Comparison of ENCODE assay signal across 23 cellular contexts in the genomic region with DNA sequence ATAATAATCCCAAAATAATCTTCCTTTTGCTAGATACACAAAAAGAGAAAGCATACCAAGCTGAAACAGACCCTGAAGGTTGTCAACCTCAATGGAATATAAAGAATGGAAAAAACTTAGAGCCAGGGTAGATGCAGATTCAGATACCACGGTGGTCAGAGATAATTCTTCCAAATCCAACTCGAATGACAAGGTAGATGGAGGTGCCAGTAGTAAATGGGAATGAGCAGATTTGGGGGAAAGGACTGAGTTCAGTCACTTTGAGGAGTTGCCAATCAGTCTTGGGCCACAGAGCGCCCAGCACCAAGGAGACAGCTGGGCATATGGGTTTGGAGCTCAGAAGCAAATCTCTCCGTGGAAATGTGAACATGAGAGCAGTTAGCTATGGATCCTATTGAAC. TPM values are rescaled to one million over a fixed set of nuclear protein-coding genes. Genes with fewer than 3 reads are reported as not detected.
DNase-seq lines count a peak whose midpoint lies in the region; ATAC-seq and TF ChIP-seq lines count a peak whose summit lies in the region.
"Had no signal": no experiment of that assay in that cellular context is flagged by ENCODE, and none has a peak within 500 bp of the region (broad histone marks: within the 10 kb centered on the region; RNA-seq: fewer than 3 reads in every experiment).

No MANE protein-coding gene starts in this region.

- no peak overlapping the region for H4K8ac ChIP-seq in trophoblast cell (ENCODE audit: low read depth, low read length)

- H3K79me1 ChIP-seq in trophoblast cell (ENCODE audit: low read length), result peaks cover 6% of the 10 kb centered on the region

- peak overlapping the region; percentile 73 for H2AK5ac ChIP-seq in trophoblast cell (ENCODE audit: low read length)

- POLR2A ChIA-PET in OCI-LY7 (lab: Charles Lee) (interaction anchor here (0.7 to 1.6 kb wide), 2 partner anchors 12 to 48 kb away, joined by 5 to 6 read pairs; no protein-coding TSS in a partner anchor), GM10248 (lab: Yijun Ruan, JAX) (no interaction called here)

- H3K18ac ChIP-seq in trophoblast cell (ENCODE audit: low read length), result no peak overlapping the region

- H3K36me3 ChIP-seq in right atrium auricular region (no peaks in the 10 kb centered on the region), heart right ventricle (no peaks in the 10 kb centered on the region), OCI-LY7 (ENCODE audit: insufficient read depth, low read length) (no peaks in the 10 kb centered on the region), trophoblast cell (ENCODE audit: control insufficient read depth in 1 of 2, insufficient read depth in 2 of 2, low read length in 2 of 2) (no peaks in the 10 kb centered on the region)

- H3K4ac ChIP-seq in trophoblast cell (ENCODE audit: low read depth, low read length), result no peak overlapping the region

- H3K14ac ChIP-seq in trophoblast cell (ENCODE audit: low read length), result no peak overlapping the region

- BruUV-seq in OCI-LY7 (replicated peaks; lab: Mats Ljungman, UMichigan), result no TSS peak

- peaks cover 15% of the 10 kb centered on the region for H3K79me2 ChIP-seq in OCI-LY7 (ENCODE audit: insufficient read depth, low read depth, low read length)
- peaks cover 8% of the 10 kb centered on the region for H3K79me2 ChIP-seq in trophoblast cell (ENCODE audit: control insufficient read depth, insufficient read depth, low read length, poor library complexity)

- H2BK5ac ChIP-seq in trophoblast cell (ENCODE audit: low read depth, low read length, poor library complexity), result no peak overlapping the region

- H4K91ac ChIP-seq in trophoblast cell (ENCODE audit: low read depth, low read length), result no peak overlapping the region

- no peak overlapping the region for H4K12ac ChIP-seq in trophoblast cell (ENCODE audit: low read depth, low read length)

- H3K4me1 ChIP-seq in right atrium auricular region (peaks cover 0 to 15% of the 10 kb centered on the region in 2 donors), heart right ventricle (peaks cover 0 to 22% (median 14%) of the 10 kb centered on the region in 9 donors), OCI-LY7 (ENCODE audit: insufficient read depth, low read length, poor library complexity, severe bottlenecking) (peaks cover 16% of the 10 kb centered on the region), trophoblast cell (ENCODE audit: control insufficient read depth in 1 of 2, insufficient read depth in 2 of 2, low read length in 2 of 2) (peaks cover 0 to 2% of the 10 kb centered on the region in 2 experiments)

- CTCF ChIA-PET in OCI-LY7 (lab: Charles Lee; ENCODE audit: unreplicated experiment), result no interaction called here
- CTCF ChIA-PET in GM10248 (lab: Yijun Ruan, JAX), result interaction anchor here (1.5 to 2.2 kb wide), 2 partner anchors 11 to 90 kb away, joined by 3 to 11 read pairs; no protein-coding TSS in a partner anchor

- H3K9ac ChIP-seq in trophoblast cell (ENCODE audit: low read length), result no peak overlapping the region

- no peak overlapping the region for H3K4me3 ChIP-seq in right atrium auricular region
- H3K4me3 ChIP-seq in heart right ventricle, result no peak overlapping the region
- H3K4me3 ChIP-seq in OCI-LY7 (ENCODE audit: low read depth, low read length, poor library complexity, severe bottlenecking), result no peak overlapping the region
- H3K4me3 ChIP-seq in trophoblast cell (ENCODE audit: low read depth, low read length), result no peak overlapping the region

- H3K36me3 Mint-ChIP-seq in effector memory CD8-positive, alpha-beta T cell (ENCODE audit: insufficient read depth), result peaks cover 36% of the 10 kb centered on the region

- H3K27me3 ChIP-seq in right atrium auricular region, result no peaks in the 10 kb centered on the region
- H3K27me3 ChIP-seq in heart right ventricle, result no peaks in the 10 kb centered on the region
- no peaks in the 10 kb centered on the region for H3K27me3 ChIP-seq in trophoblast cell (ENCODE audit: insufficient read depth, low read length)

- ATAC-seq in heart right ventricle, result no peak
- ATAC-seq in effector memory CD8-positive, alpha-beta T cell (replicated peaks), result no peak
- ATAC-seq: Panc1, SK-N-SH treated with all-trans-retinoic acid at 6 μM for 48 hours had no signal

- H3K27ac ChIP-seq in right atrium auricular region (no peak overlapping the region), heart right ventricle (no peak overlapping the region), OCI-LY7 (ENCODE audit: low read depth, low read length, poor library complexity, severe bottlenecking) (no peak overlapping the region), trophoblast cell (ENCODE audit: low read depth, low read length) (no peak overlapping the region)

- H3K9me2 ChIP-seq in OCI-LY7 (ENCODE audit: insufficient read depth, low read length), result no peaks in the 10 kb centered on the region

- WGBS in heart right ventricle, 2 donors, result 77 to 83% methylated on average over 4 of the region's 4 CpGs
- WGBS in trophoblast cell (ENCODE audit: extremely low coverage, insufficient coverage, insufficient read length), result no CpG with 5 or more reads among the region's 4 CpGs

- H3K4me3 Mint-ChIP-seq in effector memory CD8-positive, alpha-beta T cell, result no peak overlapping the region

- peak overlapping the region; percentile 3 to 100 for H3K27ac Mint-ChIP-seq in effector memory CD8-positive, alpha-beta T cell

- no peak for TF ChIP-seq CTCF in right atrium auricular region (IDR thresholded peaks at IDR 0.05)
- no peak for TF ChIP-seq CTCF in heart right ventricle (IDR thresholded peaks at IDR 0.05)
- TF ChIP-seq CTCF in OCI-LY7 (conservative IDR thresholded peaks at IDR 0.05; ENCODE audit: low read length), result no peak
- TF ChIP-seq CTCF in GM10248 (IDR thresholded peaks at IDR 0.05; ENCODE audit: control extremely low read depth, extremely low read depth, low read depth, missing control alignments), result no peak

- no peaks in the 10 kb centered on the region for H3K9me3 Mint-ChIP-seq in effector memory CD8-positive, alpha-beta T cell

- no peaks in the 10 kb centered on the region for H3K27me3 Mint-ChIP-seq in effector memory CD8-positive, alpha-beta T cell

- DNase-seq in right atrium auricular region (ENCODE audit: low spot score) (peak; percentile 16), heart right ventricle (no peak), OCI-LY7 (ENCODE audit: low spot score) (no peak), trophoblast cell (peak; percentile 75 to 92), GM10248 (ENCODE audit: extremely low spot score) (no peak), epidermal melanocyte (ENCODE audit: insufficient read length, low spot score) (no peak), C1 segment of cervical spinal cord (lab: John Stamatoyannopoulos, UW) (no peak)
- DNase-seq in effector memory CD8-positive, alpha-beta T cell, result no peak
- DNase-seq: 8988T, Calu3, DMS53, GDM1, GOT3, HCEC 1CT, NCI-H1105, NCI-H146, NCI-H2029, NCI-H226, NCI-H510A treated with DMSO at 0.1 percent for 48 hours, NCI-H748 treated with DMSO at 0.1 percent for 48 hours, SIG-M5 had no signal

- H3K4me1 Mint-ChIP-seq in effector memory CD8-positive, alpha-beta T cell (ENCODE audit: low read depth in 2 of 2), result peaks cover 24 to 30% of the 10 kb centered on the region in 2 donors

- no peak overlapping the region for H2BK120ac ChIP-seq in trophoblast cell (ENCODE audit: insufficient read depth, low read length, poor library complexity)

- H4K20me1 ChIP-seq in OCI-LY7 (ENCODE audit: insufficient read depth, low read length), result peaks cover 8% of the 10 kb centered on the region; the same call in 1 of the 2 replicates

- no peaks in the 10 kb centered on the region for H3K9me3 ChIP-seq in right atrium auricular region
- H3K9me3 ChIP-seq in heart right ventricle, result no peaks in the 10 kb centered on the region
- H3K9me3 ChIP-seq in OCI-LY7 (ENCODE audit: low read length), result no peaks in the 10 kb centered on the region
- H3K9me3 ChIP-seq in trophoblast cell (ENCODE audit: insufficient read depth, low read depth, low read length), result no peaks in the 10 kb centered on the region

- intact Hi-C loops in heart right ventricle (cut with DNase I) (loop anchor here in 1 of 10 donors (10.0 kb wide), 1 partner anchor 147 kb away; no protein-coding TSS in a partner anchor), OCI-LY7 (cut with micrococcal nuclease; ENCODE audit: unreplicated experiment) (no loop called here)

- H3K23ac ChIP-seq in trophoblast cell (ENCODE audit: low read length), result no peak overlapping the region

- H3K4me2 ChIP-seq in OCI-LY7 (ENCODE audit: low read length) (no peak overlapping the region), trophoblast cell (ENCODE audit: low read length) (no peak overlapping the region)

- peak overlapping the region; percentile 20 for H2BK12ac ChIP-seq in trophoblast cell (ENCODE audit: low read length)

- H2AFZ ChIP-seq in OCI-LY7 (ENCODE audit: low read length) (0 out of 2 replicates have a peak overlapping the region, but pooled peaks have one; percentile 15), trophoblast cell (ENCODE audit: insufficient read depth, low read length, poor library complexity) (no peak overlapping the region)

RNA-seq across cellular contexts. Expression of a gene that starts 3.4 kb away (rescaled TPM):
- 10 to 100 TPM; 30.5 to 38.2 TPM for total RNA-seq in right atrium auricular region
- total RNA-seq in heart right ventricle, result 10 to 100 TPM; 30.2 to 53.7 (median 38.3) TPM
- polyA plus RNA-seq in heart right ventricle, result 10 to 100 TPM; 16.3 to 25.5 TPM
- total RNA-seq in OCI-LY7 (2014; rRNA removed; shearing (Covaris generic)), result 29.3 and 31.5 TPM in 2 replicates
- total RNA-seq in OCI-LY7 (2022), result 24.2 and 28.6 TPM in 2 replicates
- 34.8 and 35.1 TPM in 2 replicates for polyA plus RNA-seq in trophoblast cell (2013)

Comparison
In these comparisons a context has a peak if more than half of its experiments do, and no peak if none do; other contexts are left out.
1. DNase-seq: peak in right atrium auricular region (single experiment) and trophoblast cell (2 of 2); none in heart right ventricle (0 of 2), OCI-LY7 (single experiment), effector memory CD8-positive, alpha-beta T cell (0 of 3), GM10248 (single experiment), epidermal melanocyte (single experiment) and C1 segment of cervical spinal cord (0 of 14).